Comparison of ENCODE assay signal across 31 cellular contexts in genomic region chr5:34859253-34859652, GRCh38. TPM values are rescaled to one million over a fixed set of nuclear protein-coding genes. Genes with fewer than 3 reads are reported as not detected.
"Had no signal": no experiment of that assay in that cellular context is flagged by ENCODE, and none has a peak within 500 bp of the region (broad histone marks: within the 10 kb centered on the region; RNA-seq: fewer than 3 reads in every experiment).

No MANE protein-coding gene starts in this region.

- H3K4me3 Mint-ChIP-seq: activated CD4-positive, alpha-beta T cell treated with anti-CD3 and anti-CD28 coated beads, Interleukin-2, amount 10 ng/mL, durations not matched to agents 7 days and 5 days; activated CD8-positive, alpha-beta T cell treated with anti-CD3 and anti-CD28 coated beads for 36 hours; activated naive CD4-positive, alpha-beta T cell treated with anti-CD3 and anti-CD28 coated beads for 36 hours; activated naive CD4-positive, alpha-beta T cell treated with anti-CD3 and anti-CD28 coated beads, Interleukin-2, amount 50 U/mL, for 24 hours; activated naive CD8-positive, alpha-beta T cell treated with anti-CD3 and anti-CD28 coated beads for 36 hours; activated naive CD8-positive, alpha-beta T cell treated with anti-CD3 and anti-CD28 coated beads, Interleukin-2, amount 50 U/mL, for 24 hours; activated T-cell treated with anti-CD3 and anti-CD28 coated beads, Interleukin-2, amount 50 U/mL, for 4 hours; brain had no signal

- H3K27ac ChIP-seq: adrenal gland, breast epithelium, cardiac muscle cell, colonic mucosa, epithelial cell of prostate, esophagus squamous epithelium, gastroesophageal sphincter had no signal

- FAIRE-seq: endometrium, endothelial cell of umbilical vein had no signal

- H3K9me3 ChIP-seq: adrenal gland, breast epithelium, colonic mucosa, esophagus squamous epithelium, gastroesophageal sphincter had no signal

- H3K27ac Mint-ChIP-seq: activated CD4-positive, alpha-beta T cell treated with anti-CD3 and anti-CD28 coated beads, Interleukin-2, amount 10 ng/mL, durations not matched to agents 7 days and 5 days; activated CD8-positive, alpha-beta T cell treated with anti-CD3 and anti-CD28 coated beads for 36 hours; activated naive CD4-positive, alpha-beta T cell treated with anti-CD3 and anti-CD28 coated beads for 36 hours; activated naive CD4-positive, alpha-beta T cell treated with anti-CD3 and anti-CD28 coated beads, Interleukin-2, amount 50 U/mL, for 24 hours; activated naive CD8-positive, alpha-beta T cell treated with anti-CD3 and anti-CD28 coated beads for 36 hours; activated naive CD8-positive, alpha-beta T cell treated with anti-CD3 and anti-CD28 coated beads, Interleukin-2, amount 50 U/mL, for 24 hours; activated T-helper 2 cell treated with anti-CD3 and anti-CD28 coated beads, Interferon-gamma antibody, Interleukin-2, Interleukin-4, amounts not matched to agents 10 μg/mL and 5 μg/mL and 100 μg/mL, durations not matched to agents 14 hours and 24 hours and 36 hours; brain had no signal

- H3K36me3 ChIP-seq: adrenal gland, breast epithelium, cardiac muscle cell, colonic mucosa, esophagus squamous epithelium, gastroesophageal sphincter had no signal

- H3K9me3 Mint-ChIP-seq: activated CD4-positive, alpha-beta T cell treated with anti-CD3 and anti-CD28 coated beads, Interleukin-2, amount 10 ng/mL, durations not matched to agents 7 days and 5 days; activated CD8-positive, alpha-beta T cell treated with anti-CD3 and anti-CD28 coated beads for 36 hours; activated naive CD4-positive, alpha-beta T cell treated with anti-CD3 and anti-CD28 coated beads for 36 hours; activated naive CD4-positive, alpha-beta T cell treated with anti-CD3 and anti-CD28 coated beads, Interleukin-2, amount 50 U/mL, for 24 hours; activated naive CD8-positive, alpha-beta T cell treated with anti-CD3 and anti-CD28 coated beads for 36 hours; activated naive CD8-positive, alpha-beta T cell treated with anti-CD3 and anti-CD28 coated beads, Interleukin-2, amount 50 U/mL, for 24 hours; activated T-cell treated with anti-CD3 and anti-CD28 coated beads, Interleukin-2, amount 50 U/mL, for 4 hours; activated T-helper 2 cell treated with anti-CD3 and anti-CD28 coated beads, Interferon-gamma antibody, Interleukin-2, Interleukin-4, amounts not matched to agents 10 μg/mL and 5 μg/mL and 100 μg/mL, durations not matched to agents 14 hours and 24 hours and 36 hours; brain had no signal

- H3K4me1 Mint-ChIP-seq: activated CD4-positive, alpha-beta T cell treated with anti-CD3 and anti-CD28 coated beads, Interleukin-2, amount 10 ng/mL, durations not matched to agents 7 days and 5 days; activated naive CD4-positive, alpha-beta T cell treated with anti-CD3 and anti-CD28 coated beads, Interleukin-2, amount 50 U/mL, for 24 hours; activated naive CD8-positive, alpha-beta T cell treated with anti-CD3 and anti-CD28 coated beads for 36 hours; activated naive CD8-positive, alpha-beta T cell treated with anti-CD3 and anti-CD28 coated beads, Interleukin-2, amount 50 U/mL, for 24 hours had no signal

- H3K27me3 ChIP-seq: adrenal gland, breast epithelium, cardiac muscle cell, colonic mucosa, esophagus squamous epithelium, gastroesophageal sphincter had no signal

- H3K27me3 Mint-ChIP-seq: activated CD8-positive, alpha-beta T cell treated with anti-CD3 and anti-CD28 coated beads for 36 hours; activated naive CD4-positive, alpha-beta T cell treated with anti-CD3 and anti-CD28 coated beads, Interleukin-2, amount 50 U/mL, for 24 hours; activated naive CD8-positive, alpha-beta T cell treated with anti-CD3 and anti-CD28 coated beads for 36 hours; activated naive CD8-positive, alpha-beta T cell treated with anti-CD3 and anti-CD28 coated beads, Interleukin-2, amount 50 U/mL, for 24 hours had no signal

- DNase-seq: activated CD4-positive, alpha-beta T cell treated with anti-CD3 and anti-CD28 coated beads for 1 hour; activated CD4-positive, alpha-beta T cell treated with anti-CD3 and anti-CD28 coated beads for 4 hours; activated CD4-positive, alpha-beta T cell treated with anti-CD3 and anti-CD28 coated beads, Interleukin-2, amount 10 ng/mL, durations not matched to agents 7 days and 5 days; activated CD4-positive, alpha-beta T cell treated with anti-CD3 and anti-CD28 coated beads, Interleukin-2, amount 50 U/mL, for 4 hours; activated CD4-positive, CD25-positive, alpha-beta regulatory T cell; activated CD8-positive, alpha-beta memory T cell treated with anti-CD3 and anti-CD28 coated beads for 24 hours; activated CD8-positive, alpha-beta T cell treated with anti-CD3 and anti-CD28 coated beads for 36 hours; activated effector memory CD4-positive, alpha-beta T cell treated with anti-CD3 and anti-CD28 coated beads, Interleukin-2, amount 50 U/mL, for 16 hours; activated naive CD4-positive, alpha-beta T cell treated with anti-CD3 and anti-CD28 coated beads for 36 hours; activated naive CD8-positive, alpha-beta T cell treated with anti-CD3 and anti-CD28 coated beads for 36 hours; activated naive CD8-positive, alpha-beta T cell treated with anti-CD3 and anti-CD28 coated beads, Interleukin-2, amount 50 U/mL, for 24 hours; activated T-cell treated with anti-CD3 and anti-CD28 coated beads, Interleukin-2, amount 50 U/mL, for 4 hours; adrenal gland; amygdala; aorta; central memory CD4-positive, alpha-beta T cell; cerebellar nuclear complex; colonic mucosa; effector CD8-positive, alpha-beta T cell; esophagus squamous epithelium; foreskin melanocyte; T-helper 2 cell had no signal

- H3K36me3 Mint-ChIP-seq: activated naive CD4-positive, alpha-beta T cell treated with anti-CD3 and anti-CD28 coated beads, Interleukin-2, amount 50 U/mL, for 24 hours; activated naive CD8-positive, alpha-beta T cell treated with anti-CD3 and anti-CD28 coated beads for 36 hours; brain had no signal

- H3K4me3 ChIP-seq: adrenal gland, breast epithelium, cardiac muscle cell, colonic mucosa, esophagus squamous epithelium, gastroesophageal sphincter had no signal

- ATAC-seq: activated CD8-positive, alpha-beta T cell treated with anti-CD3 and anti-CD28 coated beads for 36 hours; activated naive CD8-positive, alpha-beta T cell treated with anti-CD3 and anti-CD28 coated beads, Interleukin-2, amount 50 U/mL, for 24 hours; activated T-cell treated with anti-CD3 and anti-CD28 coated beads, Interleukin-2, amount 50 U/mL, for 4 hours; gastroesophageal sphincter had no signal

- H3K4me1 ChIP-seq: adrenal gland, breast epithelium, colonic mucosa, esophagus squamous epithelium, gastroesophageal sphincter had no signal

RNA-seq across cellular contexts. Expression of gene TTC23L, which starts 20.3 kb away (rescaled TPM):
- total RNA-seq: activated CD4-positive, alpha-beta T cell treated with anti-CD3 and anti-CD28 coated beads, Interleukin-2, amount 10 ng/mL, durations not matched to agents 7 days and 5 days; activated T-helper 2 cell treated with anti-CD3 and anti-CD28 coated beads, Interferon-gamma antibody, Interleukin-2, Interleukin-4, amounts not matched to agents 10 μg/mL and 5 μg/mL and 100 μg/mL, durations not matched to agents 14 hours and 24 hours and 36 hours; endothelial cell of umbilical vein had no signal
- polyA plus RNA-seq: endothelial cell of umbilical vein had no signal
